30 cellular contexts compared by ENCODE assay signal in genomic region chr4:132230025-132230424, GRCh38.
"Had no signal": no experiment of that assay in that cellular context is flagged by ENCODE, and none has a peak within 500 bp of the region (broad histone marks: within the 10 kb centered on the region; RNA-seq: fewer than 3 reads in every experiment).

No MANE protein-coding gene starts in this region.

- ATAC-seq: esophagus mucosa; gastrocnemius medialis; heart left ventricle; left cardiac atrium; left lung; naive thymus-derived CD4-positive, alpha-beta T cell; sciatic nerve; stimulated activated naive CD8-positive, alpha-beta T cell treated with anti-CD3 and anti-CD28 coated beads, Interleukin-15, amount 100 ng/mL, for 72 hours; upper lobe of right lung had no signal

- H3K4me2 ChIP-seq: hepatocyte, smooth muscle cell had no signal

- H3K4me3 ChIP-seq: dorsolateral prefrontal cortex, gastrocnemius medialis, heart left ventricle, hepatocyte, left lung, prostate gland, right atrium auricular region, smooth muscle cell, suprapubic skin, transverse colon, upper lobe of right lung, uterus had no signal

- H3K79me2 ChIP-seq: hepatocyte had no signal

- DNase-seq: dorsolateral prefrontal cortex; effector CD4-positive, alpha-beta T cell; endodermal cell; foreskin fibroblast; gastrocnemius medialis; heart left ventricle; left cardiac atrium; left lung; mammary epithelial cell; mesendoderm; midbrain; naive thymus-derived CD4-positive, alpha-beta T cell; nucleus accumbens; stimulated activated CD4-positive, alpha-beta T cell treated with anti-CD3 and anti-CD28 coated beads, Interleukin-12 subunit alpha, Interleukin-12 subunit beta, amount 100 ng/mL, for 4 hours; stimulated activated CD4-positive, alpha-beta T cell treated with anti-CD3 and anti-CD28 coated beads, Interleukin-1b, Interleukin-23, amount 100 ng/mL, for 48 hours; stimulated activated CD4-positive, alpha-beta T cell treated with anti-CD3 and anti-CD28 coated beads, Interleukin-4, amount 100 ng/mL, for 1 hour; stimulated activated CD8-positive, alpha-beta memory T cell treated with anti-CD3 and anti-CD28 coated beads, Interleukin-4, amount 100 ng/mL, for 48 hours; stimulated activated naive CD4-positive, alpha-beta T cell; stimulated activated naive CD8-positive, alpha-beta T cell treated with anti-CD3 and anti-CD28 coated beads, Interleukin-15, amount 100 ng/mL, for 72 hours; transverse colon; upper lobe of right lung; uterus had no signal

- H3K36me3 ChIP-seq: gastrocnemius medialis, heart left ventricle, left lung, prostate gland, right atrium auricular region, suprapubic skin, transverse colon, upper lobe of right lung, uterus had no signal

- H3K27ac ChIP-seq: dorsolateral prefrontal cortex, epithelial cell of prostate, gastrocnemius medialis, heart left ventricle, hepatocyte, left lung, prostate gland, right atrium auricular region, suprapubic skin, transverse colon, upper lobe of right lung, uterus had no signal

- H3K27me3 ChIP-seq: dorsolateral prefrontal cortex, gastrocnemius medialis, heart left ventricle, hepatocyte, left lung, right atrium auricular region, suprapubic skin, transverse colon, upper lobe of right lung, uterus had no signal

- H3K9me3 ChIP-seq: gastrocnemius medialis, prostate gland, upper lobe of right lung, uterus had no signal

- H2AFZ ChIP-seq: hepatocyte had no signal

- H3K4me1 ChIP-seq: gastrocnemius medialis, heart left ventricle, left lung, prostate gland, right atrium auricular region, suprapubic skin, transverse colon, upper lobe of right lung, uterus had no signal
